In the genomic region with DNA sequence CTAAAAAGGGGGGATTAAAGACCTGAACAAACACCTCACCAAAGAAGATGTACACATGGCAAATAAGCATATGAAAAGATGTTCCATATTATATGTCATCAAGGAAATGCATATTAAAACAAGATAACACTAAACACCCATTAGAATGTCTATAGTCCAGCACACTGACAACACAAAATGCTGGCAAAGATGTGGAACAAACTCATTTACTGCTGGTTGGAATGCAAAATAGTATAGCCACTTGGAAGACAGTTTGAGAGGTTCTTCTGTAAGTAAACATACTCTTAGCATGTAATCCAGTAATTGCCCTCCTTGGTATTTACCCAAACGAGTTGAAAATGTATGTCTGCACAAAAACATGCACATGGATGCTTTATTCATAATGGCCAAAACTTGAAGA, we compare ENCODE assay signal across 25 cellular contexts.
DNase-seq lines count a peak whose midpoint lies in the region; ATAC-seq, FAIRE-seq and TF ChIP-seq lines count a peak whose summit lies in the region.
"Had no signal": no experiment of that assay in that cellular context is flagged by ENCODE, and none has a peak within 500 bp of the region (broad histone marks: within the 10 kb centered on the region; RNA-seq: fewer than 3 reads in every experiment).

No MANE protein-coding gene starts in this region.

- H3K9ac ChIP-seq in IMR-90 (ENCODE audit: low read depth, low read length): no peak overlapping the region
- H3K9ac ChIP-seq: BLaER1 treated with 17β-estradiol and CSF1 and Interleukin-3, amounts not matched to agents 10 nM and 100 nM had no signal

- H3K27me3 ChIP-seq in Caco-2 (replicated peaks; ENCODE audit: control insufficient read depth, insufficient read depth, low read length): no peaks in the 10 kb centered on the region
- H3K27me3 ChIP-seq in IMR-90 (ENCODE audit: control insufficient read depth, insufficient read depth, low read length): no peaks in the 10 kb centered on the region
- H3K27me3 ChIP-seq: BE2C; BLaER1 treated with 17β-estradiol and CSF1 and Interleukin-3, amounts not matched to agents 10 nM and 100 nM had no signal

- dilution Hi-C loops in IMR-90 (cut with HindIII; ENCODE audit: low sequenced_read_pairs, unreplicated experiment): no loop called here

- TF ChIP-seq CTCF in Caco-2 (IDR thresholded peaks at IDR 0.05; ENCODE audit: insufficient read depth in 1 of 2, low read depth in 1 of 2, low read length in 1 of 2, severe bottlenecking in 1 of 2, unreplicated experiment in 1 of 2) (no peak), IMR-90 (conservative IDR thresholded peaks at IDR 0.05; ENCODE audit: low read depth, low read length) (no peak), GM10248 (IDR thresholded peaks at IDR 0.05; ENCODE audit: control extremely low read depth, extremely low read depth, low read depth, missing control alignments) (no peak)

- no peak overlapping the region for H2AK9ac ChIP-seq in IMR-90 (replicated peaks; ENCODE audit: low read depth, low read length, poor library complexity)

- peaks cover 23% of the 10 kb centered on the region for H3K4me1 Mint-ChIP-seq in Caco-2 (ENCODE audit: low read depth, unreplicated experiment)
- H3K4me1 Mint-ChIP-seq: CD14-positive monocyte; CD8-positive, alpha-beta memory T cell; GM23338 had no signal

- no peak overlapping the region for H2BK15ac ChIP-seq in IMR-90 (ENCODE audit: low read depth, low read length)

- no peak overlapping the region for H2AFZ ChIP-seq in IMR-90 (replicated peaks; ENCODE audit: low read length, poor library complexity)
- H2AFZ ChIP-seq: GM23338 had no signal

- DNase-seq in Caco-2 (no peak), GM12891 (ENCODE audit: insufficient read length, low spot score) (no peak), IMR-90 (no peak), iris pigment epithelial cell (ENCODE audit: low read depth) (peak; percentile 8), NCI-H1092 (lab: John Stamatoyannopoulos, UW) (no peak), GM10248 (ENCODE audit: extremely low spot score) (no peak)
- DNase-seq: 8988T; ACHN; AML-193; BE2C; Calu3; CD4-positive, alpha-beta T cell; CD8-positive, alpha-beta memory T cell; DMS53; DMS79 treated with DMSO at 0.1 percent for 48 hours had no signal

- intact Hi-C loops in Caco-2 (cut with micrococcal nuclease; ENCODE audit: unreplicated experiment): loop anchor here (2.0 kb wide), 1 partner anchor 72 kb away; no protein-coding TSS in a partner anchor
- intact Hi-C loops in IMR-90 (cut with micrococcal nuclease): no loop called here

- TF ChIP-seq RAD21 in IMR-90 (IDR thresholded peaks at IDR 0.05; ENCODE audit: low read length): no peak

- H3K36me3 Mint-ChIP-seq in Caco-2 (ENCODE audit: insufficient read depth, unreplicated experiment): peaks cover 19% of the 10 kb centered on the region
- H3K36me3 Mint-ChIP-seq: CD14-positive monocyte had no signal

- H3K56ac ChIP-seq in IMR-90 (ENCODE audit: extremely low read depth, insufficient read depth, low read length): no peak overlapping the region

- no peak overlapping the region for H3K4ac ChIP-seq in IMR-90 (ENCODE audit: low read depth, low read length)

- H2AK5ac ChIP-seq in IMR-90 (ENCODE audit: low read depth, low read length): no peak overlapping the region

- no peak overlapping the region for H4K8ac ChIP-seq in IMR-90 (ENCODE audit: low read depth in 2 of 2, low read length in 2 of 2)

- H3K27ac ChIP-seq in IMR-90 (ENCODE audit: insufficient read depth, low read length): no peak overlapping the region
- H3K27ac ChIP-seq: BLaER1 treated with 17β-estradiol and CSF1 and Interleukin-3, amounts not matched to agents 10 nM and 100 nM had no signal

- H3K4me3 Mint-ChIP-seq in Caco-2 (ENCODE audit: unreplicated experiment): no peak overlapping the region
- H3K4me3 Mint-ChIP-seq: CD14-positive monocyte; CD4-positive, alpha-beta T cell; CD8-positive, alpha-beta memory T cell; GM23338 had no signal

- WGBS in IMR-90 (ENCODE audit: extremely low coverage in 2 of 2, insufficient read length in 1 of 2), 2 experiments: no CpG with 5 or more reads among the region's 1 CpG

- ATAC-seq in IMR-90 (ENCODE audit: low read depth) (peak; percentile 60), GM19035 (IDR thresholded peaks at IDR 0.05; ENCODE audit: unreplicated experiment) (no peak)
- ATAC-seq: GM12878, GM23338 had no signal

- H3K27ac Mint-ChIP-seq in Caco-2 (ENCODE audit: unreplicated experiment): peak overlapping the region; percentile 40
- H3K27ac Mint-ChIP-seq: CD4-positive, alpha-beta T cell; CD8-positive, alpha-beta memory T cell; GM23338 had no signal

- H3K79me1 ChIP-seq in IMR-90 (ENCODE audit: low read depth in 1 of 2, low read length in 2 of 2): no peaks in the 10 kb centered on the region

- CTCF ChIA-PET in Caco-2 (lab: Charles Lee): interaction anchor here (0.7 kb wide), 1 partner anchor 35 kb away, joined by 3 read pairs; no protein-coding TSS in a partner anchor
- CTCF ChIA-PET in IMR-90 (lab: Yijun Ruan, JAX): no interaction called here
- CTCF ChIA-PET in GM10248 (lab: Yijun Ruan, JAX): no interaction called here

- H4K91ac ChIP-seq in IMR-90 (ENCODE audit: insufficient read depth, low read depth, low read length): no peak overlapping the region

- POLR2A ChIA-PET in Caco-2 (lab: Charles Lee): no interaction called here
- POLR2A ChIA-PET in IMR-90 (lab: Charles Lee; ENCODE audit: unreplicated experiment): no interaction called here
- POLR2A ChIA-PET in GM10248 (lab: Yijun Ruan, JAX): no interaction called here

- H3K14ac ChIP-seq in IMR-90 (replicated peaks; ENCODE audit: low read depth, low read length): no peak overlapping the region

- no peak overlapping the region for H2BK20ac ChIP-seq in IMR-90 (ENCODE audit: low read depth, low read length)

- H3K36me3 ChIP-seq in Caco-2 (ENCODE audit: control insufficient read depth, insufficient read depth, low read length) (no peaks in the 10 kb centered on the region), IMR-90 (ENCODE audit: control insufficient read depth, insufficient read depth, low read length) (no peaks in the 10 kb centered on the region)
- H3K36me3 ChIP-seq: BE2C, HAP-1 had no signal

- H3K18ac ChIP-seq in IMR-90 (ENCODE audit: low read depth, low read length): no peak overlapping the region

- peaks cover 24% of the 10 kb centered on the region for H3K4me1 ChIP-seq in Caco-2
- peaks cover 3% of the 10 kb centered on the region for H3K4me1 ChIP-seq in IMR-90 (ENCODE audit: control insufficient read depth, insufficient read depth, low read length)
- H3K4me1 ChIP-seq: BE2C; BLaER1 treated with 17β-estradiol and CSF1 and Interleukin-3, amounts not matched to agents 10 nM and 100 nM had no signal

- H3K9me3 ChIP-seq in Caco-2: peaks cover 9% of the 10 kb centered on the region
- peaks cover 6% of the 10 kb centered on the region for H3K9me3 ChIP-seq in IMR-90 (ENCODE audit: control insufficient read depth, insufficient read depth, low read length)
- H3K9me3 ChIP-seq: A549 had no signal

- H3K4me2 ChIP-seq in IMR-90 (ENCODE audit: low read depth, low read length): no peak overlapping the region
- H3K4me2 ChIP-seq: A549; BLaER1 treated with 17β-estradiol and CSF1 and Interleukin-3, amounts not matched to agents 10 nM and 100 nM; GM23338 had no signal

- TF ChIP-seq POLR2A in GM12891 (IDR thresholded peaks at IDR 0.05; ENCODE audit: low read depth, low read length): no peak
- TF ChIP-seq POLR2A in IMR-90 (IDR thresholded peaks at IDR 0.05; ENCODE audit: low read depth, low read length): no peak

- H3K4me3 ChIP-seq in Caco-2 (ENCODE audit: low read depth, low read length) (no peak overlapping the region), IMR-90 (ENCODE audit: insufficient read depth, low read depth, low read length) (no peak overlapping the region)
- H3K4me3 ChIP-seq: A549; BLaER1 treated with 17β-estradiol and CSF1 and Interleukin-3, amounts not matched to agents 10 nM and 100 nM; GM12878; GM23338; HAP-1 had no signal

- peak; percentile 26 for FAIRE-seq in GM12891 (lab: Jason Lieb, UNC)
- FAIRE-seq: A549, G401.6, GM12878, GM18507, GM19239 had no signal

- BruUV-seq in Caco-2 (replicated peaks; lab: Mats Ljungman, UMichigan): no TSS peak
- BruUV-seq in IMR-90 (replicated peaks; lab: Mats Ljungman, UMichigan): no TSS peak

- H2BK5ac ChIP-seq in IMR-90 (ENCODE audit: low read depth, low read length, poor library complexity, severe bottlenecking): no peak overlapping the region

- H4K20me1 ChIP-seq in IMR-90 (ENCODE audit: insufficient read depth, low read length): no peaks in the 10 kb centered on the region
- H4K20me1 ChIP-seq: BLaER1 treated with 17β-estradiol and CSF1 and Interleukin-3, amounts not matched to agents 10 nM and 100 nM had no signal

- no peaks in the 10 kb centered on the region for H3K27me3 Mint-ChIP-seq in Caco-2 (ENCODE audit: insufficient read depth, unreplicated experiment)
- H3K27me3 Mint-ChIP-seq: CD4-positive, alpha-beta T cell had no signal

- in situ Hi-C loops in IMR-90 (cut with MboI; ENCODE audit: low sequenced_read_pairs): no loop called here

- H3K9me1 ChIP-seq in IMR-90 (ENCODE audit: insufficient read depth, low read length): no peaks in the 10 kb centered on the region

- no peak overlapping the region for H4K5ac ChIP-seq in IMR-90 (ENCODE audit: low read depth, low read length)

- no peak overlapping the region for H2BK120ac ChIP-seq in IMR-90 (ENCODE audit: low read depth, low read length)

- no peak overlapping the region for H3K23ac ChIP-seq in IMR-90 (ENCODE audit: low read depth, low read length)

- H3K9me3 Mint-ChIP-seq in Caco-2 (ENCODE audit: unreplicated experiment): no peaks in the 10 kb centered on the region
- H3K9me3 Mint-ChIP-seq: CD4-positive, alpha-beta T cell had no signal

TF ChIP-seq in GM12891, 5 proteins besides CTCF, POLR2A, EP300 and RAD21:
- TF ChIP-seq POU2F2 (IDR thresholded peaks at IDR 0.05; ENCODE audit: low read depth, low read length) (no peak), SPI1 (IDR thresholded peaks at IDR 0.05; ENCODE audit: low read depth, low read length) (no peak), PAX5 (IDR thresholded peaks at IDR 0.05; ENCODE audit: insufficient read depth, low read length, severe bottlenecking) (no peak), POLR2AphosphoS5 (IDR thresholded peaks at IDR 0.05; ENCODE audit: low read depth, low read length) (no peak), TAF1 (IDR thresholded peaks at IDR 0.05; ENCODE audit: low read depth, low read length) (no peak)

TF ChIP-seq in IMR-90, 13 proteins besides CTCF, POLR2A, EP300 and RAD21:
- no peak for TF ChIP-seq BHLHE40 (IDR thresholded peaks at IDR 0.05; ENCODE audit: low read depth, low read length)
- TF ChIP-seq CEBPB (IDR thresholded peaks at IDR 0.05; ENCODE audit: low read depth, low read length): no peak
